16 cellular contexts compared by ENCODE assay signal in the genomic region with DNA sequence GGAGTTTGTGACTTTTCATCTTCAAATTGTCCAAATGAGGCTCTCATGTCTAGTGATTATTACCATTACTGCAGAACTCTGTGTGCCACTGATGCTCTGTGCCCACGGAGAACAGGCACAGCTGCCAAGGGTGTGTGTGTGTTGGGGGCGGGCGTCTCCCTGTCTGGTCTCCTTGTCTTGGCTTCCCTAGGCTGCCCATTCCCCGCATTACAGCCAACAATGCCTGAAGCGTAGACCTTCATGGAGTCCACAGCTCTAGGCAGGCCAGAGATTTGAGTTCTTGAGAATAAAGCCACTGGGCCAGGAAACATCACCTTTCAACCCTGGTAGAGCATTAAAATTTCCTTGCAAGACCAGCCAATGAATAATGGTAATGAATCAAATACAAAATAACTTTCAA. TPM values are rescaled to one million over a fixed set of nuclear protein-coding genes. Genes with fewer than 3 reads are reported as not detected.
DNase-seq lines count a peak whose midpoint lies in the region; TF ChIP-seq lines count a peak whose summit lies in the region.
"Had no signal": no experiment of that assay in that cellular context is flagged by ENCODE, and none has a peak within 500 bp of the region (broad histone marks: within the 10 kb centered on the region; RNA-seq: fewer than 3 reads in every experiment).

No MANE protein-coding gene starts in this region.

- WGBS in HUES64, result 90% methylated on average over 5 of the region's 5 CpGs
- WGBS in mesenchymal stem cell, result 97% methylated on average over 5 of the region's 5 CpGs

- no peak overlapping the region for H3K14ac ChIP-seq in mesenchymal stem cell (ENCODE audit: low read length in 2 of 2)

- H3K4me3 ChIP-seq in HUES64 (ENCODE audit: low read length) (no peak overlapping the region), ascending aorta (no peak overlapping the region), mesenchymal stem cell (ENCODE audit: insufficient read depth in 1 of 2, low read depth in 1 of 2, low read length in 2 of 2) (no peak overlapping the region)
- H3K4me3 ChIP-seq: A549 had no signal

- peaks cover 18% of the 10 kb centered on the region for H3K79me1 ChIP-seq in mesenchymal stem cell (replicated peaks; ENCODE audit: low read length, poor library complexity, severe bottlenecking)

- no peak overlapping the region for H2BK120ac ChIP-seq in mesenchymal stem cell (ENCODE audit: low read depth, low read length)

- no peak overlapping the region for H4K91ac ChIP-seq in mesenchymal stem cell (ENCODE audit: low read length)

- H3K27ac ChIP-seq in HUES64 (ENCODE audit: low read depth, low read length) (peak overlapping the region; percentile 79), ascending aorta (peak overlapping the region; percentile 12 to 40), mesenchymal stem cell (ENCODE audit: low read length, poor library complexity, severe bottlenecking) (peak overlapping the region; percentile 42)
- H3K27ac ChIP-seq: A549, C4-2B, HL-60 had no signal

- intact Hi-C loops in ascending aorta (cut with DNase I), result loop anchor here (10.0 kb wide), 1 partner anchor 347 kb away; no protein-coding TSS in a partner anchor

- no peak overlapping the region for H3K23ac ChIP-seq in mesenchymal stem cell (ENCODE audit: low read length in 2 of 2)

- no peak overlapping the region for H2AFZ ChIP-seq in mesenchymal stem cell (ENCODE audit: low read depth, low read length)

- H3K4me1 ChIP-seq in HUES64 (ENCODE audit: insufficient read depth, low read length), result peaks cover 15% of the 10 kb centered on the region
- H3K4me1 ChIP-seq in ascending aorta, result peaks cover 7 to 13% of the 10 kb centered on the region in 2 donors
- peaks cover 10% of the 10 kb centered on the region for H3K4me1 ChIP-seq in mesenchymal stem cell (ENCODE audit: control insufficient read depth, insufficient read depth, low read depth, low read length)
- H3K4me1 ChIP-seq: BE2C had no signal

- no peak overlapping the region for H2BK5ac ChIP-seq in mesenchymal stem cell (ENCODE audit: low read depth, low read length, poor library complexity, severe bottlenecking)

- H3K9ac ChIP-seq in HUES64 (ENCODE audit: low read depth, low read length) (no peak overlapping the region), mesenchymal stem cell (ENCODE audit: low read length) (peak overlapping the region; percentile 41)

- DNase-seq in ascending aorta (ENCODE audit: low spot score in 2 of 2) (no peak), mesenchymal stem cell (no peak), NCI-H2107 (lab: John Stamatoyannopoulos, UW) (no peak), GM19238 (ENCODE audit: insufficient read length, low spot score) (no peak), NCI-H2196 (lab: John Stamatoyannopoulos, UW; ENCODE audit: unreplicated experiment) (no peak)
- DNase-seq: BE2C; CD8-positive, alpha-beta T cell; COR-L47; DMS153; DMS79 treated with DMSO at 0.1 percent for 48 hours had no signal

- no peak overlapping the region for H2BK12ac ChIP-seq in mesenchymal stem cell (ENCODE audit: low read length in 2 of 2)

- H4K8ac ChIP-seq in mesenchymal stem cell (ENCODE audit: low read length), result no peak overlapping the region

- no peak overlapping the region for H3K4ac ChIP-seq in mesenchymal stem cell (ENCODE audit: low read depth in 1 of 2, low read length in 2 of 2)

- no peaks in the 10 kb centered on the region for H3K9me3 ChIP-seq in HUES64 (ENCODE audit: insufficient read depth, low read depth, low read length)
- no peaks in the 10 kb centered on the region for H3K9me3 ChIP-seq in ascending aorta
- no peaks in the 10 kb centered on the region for H3K9me3 ChIP-seq in mesenchymal stem cell (ENCODE audit: control insufficient read depth, low read length)
- H3K9me3 ChIP-seq: A549, BE2C had no signal

- peaks cover 66% of the 10 kb centered on the region for H3K36me3 ChIP-seq in HUES64 (ENCODE audit: insufficient read depth, low read length)
- peaks cover 30 to 84% of the 10 kb centered on the region in 2 donors for H3K36me3 ChIP-seq in ascending aorta
- H3K36me3 ChIP-seq in mesenchymal stem cell (ENCODE audit: control insufficient read depth in 1 of 2, insufficient read depth in 2 of 2, low read depth in 1 of 2, low read length in 2 of 2), result peaks cover 63 to 94% of the 10 kb centered on the region in 2 experiments
- H3K36me3 ChIP-seq: BE2C had no signal

- TF ChIP-seq CTCF in ascending aorta (IDR thresholded peaks at IDR 0.05), result no peak

- no peak overlapping the region for H3K18ac ChIP-seq in mesenchymal stem cell (ENCODE audit: low read depth in 1 of 2, low read length in 2 of 2)

- H3K27me3 ChIP-seq in HUES64 (ENCODE audit: insufficient read depth, low read length), result no peaks in the 10 kb centered on the region
- H3K27me3 ChIP-seq in ascending aorta, result no peaks in the 10 kb centered on the region
- H3K27me3 ChIP-seq in mesenchymal stem cell (ENCODE audit: control insufficient read depth in 1 of 2, insufficient read depth in 1 of 2, low read length in 2 of 2), result no peaks in the 10 kb centered on the region
- H3K27me3 ChIP-seq: BE2C had no signal

- no peak overlapping the region for H2AK5ac ChIP-seq in mesenchymal stem cell (ENCODE audit: low read length, severe bottlenecking)

- H2BK15ac ChIP-seq in mesenchymal stem cell (ENCODE audit: low read depth, poor library complexity, severe bottlenecking), result no peak overlapping the region

- no peak overlapping the region for H3K4me2 ChIP-seq in mesenchymal stem cell (ENCODE audit: low read length, poor library complexity, severe bottlenecking)
- H3K4me2 ChIP-seq: A549 had no signal

RNA-seq across cellular contexts. Expression of gene CCNB2, which starts 42.7 kb away (rescaled TPM):
- polyA plus RNA-seq in HUES64 (2013, experiment 1 of 2), result 90.0 TPM
- 106 TPM for polyA plus RNA-seq in HUES64 (2013, experiment 2 of 2)
- total RNA-seq in ascending aorta, result not detected
- 9.1 TPM for polyA plus RNA-seq in mesenchymal stem cell (2013, experiment 1 of 2)
- polyA plus RNA-seq in mesenchymal stem cell (2013, experiment 2 of 2), result 8.5 TPM

RNA-seq across cellular contexts. Expression of gene LDHAL6B, which starts 59.0 kb away (rescaled TPM):
- polyA plus RNA-seq in HUES64 (2013, experiment 1 of 2), result not detected
- not detected for polyA plus RNA-seq in HUES64 (2013, experiment 2 of 2)
- not detected for total RNA-seq in ascending aorta
- polyA plus RNA-seq in mesenchymal stem cell (2013, experiment 1 of 2), result not detected
- not detected for polyA plus RNA-seq in mesenchymal stem cell (2013, experiment 2 of 2)
- total RNA-seq: CD8-positive, alpha-beta T cell; HepG2 had no signal
- polyA plus RNA-seq: A549, AG04450, HepG2 had no signal

Comparison
In these comparisons a context has a peak if more than half of its experiments do, and no peak if none do; other contexts are left out.
1. H3K27ac ChIP-seq: peak in every context shown above with its lines; median percentile 79 in HUES64; 42 in mesenchymal stem cell; 26 in ascending aorta.